ENCODE assay signal across 1 cellular context in the genomic region with DNA sequence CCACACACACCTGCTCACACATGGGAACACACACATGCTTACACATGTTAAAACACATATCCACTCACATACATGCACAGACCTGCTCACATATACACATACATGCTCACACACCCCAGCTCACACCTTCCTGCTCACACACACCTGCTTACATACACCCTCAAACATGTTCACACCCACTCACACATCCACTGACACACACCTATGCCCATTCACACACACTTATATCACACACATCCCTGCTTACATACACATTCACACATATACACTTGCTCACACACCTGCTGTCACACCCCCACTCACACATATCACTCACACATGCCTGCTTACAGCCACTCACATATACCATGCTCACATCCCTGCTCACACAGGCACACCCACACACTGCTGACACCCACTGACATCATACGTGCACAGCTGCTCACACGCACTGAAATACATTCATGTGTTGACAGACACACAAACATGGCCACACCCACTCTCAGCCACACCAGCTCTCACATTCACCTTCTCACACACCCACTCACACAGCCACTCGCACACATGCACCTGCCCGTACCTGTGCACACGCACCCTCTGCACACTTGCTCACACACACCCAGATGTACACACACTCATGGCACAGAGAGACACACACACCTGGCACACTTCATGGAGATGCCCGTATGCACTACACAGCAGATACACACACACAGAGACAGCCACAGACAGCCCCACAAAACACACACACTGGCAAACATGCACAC.
TF ChIP-seq lines count a peak whose summit lies in the region.

No MANE protein-coding gene starts in this region.

TF ChIP-seq in HepG2, 621 proteins besides CTCF, POLR2A, EP300 and RAD21:
- TF ChIP-seq RNF2 (conservative IDR thresholded peaks at IDR 0.05; ENCODE audit: low read depth) (no peak), SIX1 (CRISPR knock-in tag; IDR thresholded peaks at IDR 0.05; ENCODE audit: borderline replicate concordance) (no peak), ARNT (IDR thresholded peaks at IDR 0.05) (no peak), HNRNPLL (IDR thresholded peaks at IDR 0.05; ENCODE audit: low read depth, low read length, poor library complexity, severe bottlenecking) (no peak), NONO (IDR thresholded peaks at IDR 0.05) (0 out of 2 replicates have a peak, but pooled peaks have one; percentile 48), NONO (CRISPR knock-in tag; conservative IDR thresholded peaks at IDR 0.05) (no peak), ZNF546 (CRISPR knock-in tag; conservative IDR thresholded peaks at IDR 0.05) (no peak), ZNF260 (CRISPR knock-in tag; IDR thresholded peaks at IDR 0.05; ENCODE audit: borderline replicate concordance, low read depth) (no peak), ZFP90 (CRISPR knock-in tag; IDR thresholded peaks at IDR 0.05; ENCODE audit: borderline replicate concordance) (no peak), FOXO1 (CRISPR knock-in tag; IDR thresholded peaks at IDR 0.05) (no peak), ZNF446 (CRISPR knock-in tag; IDR thresholded peaks at IDR 0.05) (no peak), AKAP8 (CRISPR knock-in tag; IDR thresholded peaks at IDR 0.05) (no peak), HOXA7 (CRISPR knock-in tag; IDR thresholded peaks at IDR 0.05) (0 out of 2 replicates have a peak, but pooled peaks have one; percentile 28), ISL2 (CRISPR knock-in tag; IDR thresholded peaks at IDR 0.05) (no peak)
- TF ChIP-seq, protein P1, sequence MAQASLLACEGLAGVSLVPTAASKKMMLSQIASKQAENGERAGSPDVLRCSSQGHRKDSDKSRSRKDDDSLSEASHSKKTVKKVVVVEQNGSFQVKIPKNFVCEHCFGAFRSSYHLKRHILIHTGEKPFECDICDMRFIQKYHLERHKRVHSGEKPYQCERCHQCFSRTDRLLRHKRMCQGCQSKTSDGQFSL (CRISPR knock-in tag; IDR thresholded peaks at IDR 0.05) = no peak
- TF ChIP-seq, protein P2, sequence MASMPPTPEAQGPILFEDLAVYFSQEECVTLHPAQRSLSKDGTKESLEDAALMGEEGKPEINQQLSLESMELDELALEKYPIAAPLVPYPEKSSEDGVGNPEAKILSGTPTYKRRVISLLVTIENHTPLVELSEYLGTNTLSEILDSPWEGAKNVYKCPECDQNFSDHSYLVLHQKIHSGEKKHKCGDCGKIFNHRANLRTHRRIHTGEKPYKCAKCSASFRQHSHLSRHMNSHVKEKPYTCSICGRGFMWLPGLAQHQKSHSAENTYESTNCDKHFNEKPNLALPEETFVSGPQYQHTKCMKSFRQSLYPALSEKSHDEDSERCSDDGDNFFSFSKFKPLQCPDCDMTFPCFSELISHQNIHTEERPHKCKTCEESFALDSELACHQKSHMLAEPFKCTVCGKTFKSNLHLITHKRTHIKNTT (CRISPR knock-in tag; IDR thresholded peaks at IDR 0.05) = no peak
- TF ChIP-seq, protein P3, sequence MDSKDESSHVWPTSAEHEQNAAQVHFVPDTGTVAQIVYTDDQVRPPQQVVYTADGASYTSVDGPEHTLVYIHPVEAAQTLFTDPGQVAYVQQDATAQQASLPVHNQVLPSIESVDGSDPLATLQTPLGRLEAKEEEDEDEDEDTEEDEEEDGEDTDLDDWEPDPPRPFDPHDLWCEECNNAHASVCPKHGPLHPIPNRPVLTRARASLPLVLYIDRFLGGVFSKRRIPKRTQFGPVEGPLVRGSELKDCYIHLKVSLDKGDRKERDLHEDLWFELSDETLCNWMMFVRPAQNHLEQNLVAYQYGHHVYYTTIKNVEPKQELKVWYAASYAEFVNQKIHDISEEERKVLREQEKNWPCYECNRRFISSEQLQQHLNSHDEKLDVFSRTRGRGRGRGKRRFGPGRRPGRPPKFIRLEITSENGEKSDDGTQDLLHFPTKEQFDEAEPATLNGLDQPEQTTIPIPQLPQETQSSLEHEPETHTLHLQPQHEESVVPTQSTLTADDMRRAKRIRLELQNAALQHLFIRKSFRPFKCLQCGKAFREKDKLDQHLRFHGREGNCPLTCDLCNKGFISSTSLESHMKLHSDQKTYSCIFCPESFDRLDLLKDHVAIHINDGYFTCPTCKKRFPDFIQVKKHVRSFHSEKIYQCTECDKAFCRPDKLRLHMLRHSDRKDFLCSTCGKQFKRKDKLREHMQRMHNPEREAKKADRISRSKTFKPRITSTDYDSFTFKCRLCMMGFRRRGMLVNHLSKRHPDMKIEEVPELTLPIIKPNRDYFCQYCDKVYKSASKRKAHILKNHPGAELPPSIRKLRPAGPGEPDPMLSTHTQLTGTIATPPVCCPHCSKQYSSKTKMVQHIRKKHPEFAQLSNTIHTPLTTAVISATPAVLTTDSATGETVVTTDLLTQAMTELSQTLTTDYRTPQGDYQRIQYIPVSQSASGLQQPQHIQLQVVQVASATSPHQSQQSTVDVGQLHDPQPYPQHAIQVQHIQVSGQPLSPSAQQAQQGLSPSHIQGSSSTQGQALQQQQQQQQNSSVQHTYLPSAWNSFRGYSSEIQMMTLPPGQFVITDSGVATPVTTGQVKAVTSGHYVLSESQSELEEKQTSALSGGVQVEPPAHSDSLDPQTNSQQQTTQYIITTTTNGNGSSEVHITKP (CRISPR knock-in tag; IDR thresholded peaks at IDR 0.05; ENCODE audit: low read depth) = no peak
- TF ChIP-seq, protein P4, sequence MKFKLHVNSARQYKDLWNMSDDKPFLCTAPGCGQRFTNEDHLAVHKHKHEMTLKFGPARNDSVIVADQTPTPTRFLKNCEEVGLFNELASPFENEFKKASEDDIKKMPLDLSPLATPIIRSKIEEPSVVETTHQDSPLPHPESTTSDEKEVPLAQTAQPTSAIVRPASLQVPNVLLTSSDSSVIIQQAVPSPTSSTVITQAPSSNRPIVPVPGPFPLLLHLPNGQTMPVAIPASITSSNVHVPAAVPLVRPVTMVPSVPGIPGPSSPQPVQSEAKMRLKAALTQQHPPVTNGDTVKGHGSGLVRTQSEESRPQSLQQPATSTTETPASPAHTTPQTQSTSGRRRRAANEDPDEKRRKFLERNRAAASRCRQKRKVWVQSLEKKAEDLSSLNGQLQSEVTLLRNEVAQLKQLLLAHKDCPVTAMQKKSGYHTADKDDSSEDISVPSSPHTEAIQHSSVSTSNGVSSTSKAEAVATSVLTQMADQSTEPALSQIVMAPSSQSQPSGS (CRISPR knock-in tag; IDR thresholded peaks at IDR 0.05) = no peak
- TF ChIP-seq, protein P5, sequence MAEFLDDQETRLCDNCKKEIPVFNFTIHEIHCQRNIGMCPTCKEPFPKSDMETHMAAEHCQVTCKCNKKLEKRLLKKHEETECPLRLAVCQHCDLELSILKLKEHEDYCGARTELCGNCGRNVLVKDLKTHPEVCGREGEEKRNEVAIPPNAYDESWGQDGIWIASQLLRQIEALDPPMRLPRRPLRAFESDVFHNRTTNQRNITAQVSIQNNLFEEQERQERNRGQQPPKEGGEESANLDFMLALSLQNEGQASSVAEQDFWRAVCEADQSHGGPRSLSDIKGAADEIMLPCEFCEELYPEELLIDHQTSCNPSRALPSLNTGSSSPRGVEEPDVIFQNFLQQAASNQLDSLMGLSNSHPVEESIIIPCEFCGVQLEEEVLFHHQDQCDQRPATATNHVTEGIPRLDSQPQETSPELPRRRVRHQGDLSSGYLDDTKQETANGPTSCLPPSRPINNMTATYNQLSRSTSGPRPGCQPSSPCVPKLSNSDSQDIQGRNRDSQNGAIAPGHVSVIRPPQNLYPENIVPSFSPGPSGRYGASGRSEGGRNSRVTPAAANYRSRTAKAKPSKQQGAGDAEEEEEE (CRISPR knock-in tag; IDR thresholded peaks at IDR 0.05; ENCODE audit: borderline replicate concordance) = no peak
TF ChIP-seq in HepG2: peak in this region for 2.
